In genomic region chr6:2524090-2524489, GRCh38 we compare ENCODE assay signal across 13 cellular contexts.
DNase-seq lines count a peak whose midpoint lies in the region; ATAC-seq and TF ChIP-seq lines count a peak whose summit lies in the region.
"Had no signal": no experiment of that assay in that cellular context is flagged by ENCODE, and none has a peak within 500 bp of the region (broad histone marks: within the 10 kb centered on the region; RNA-seq: fewer than 3 reads in every experiment).

No MANE protein-coding gene starts in this region.

- peaks cover 5% of the 10 kb centered on the region for H3K4me1 Mint-ChIP-seq in activated CD4-positive, alpha-beta T cell treated with anti-CD3 and anti-CD28 coated beads for 36 hours
- peaks cover 20% of the 10 kb centered on the region for H3K4me1 Mint-ChIP-seq in mesothelial cell of epicardium

- H4K20me1 ChIP-seq in osteoblast (ENCODE audit: insufficient read depth, low read length): no peaks in the 10 kb centered on the region
- H4K20me1 ChIP-seq: BLaER1 treated with 17β-estradiol and CSF1 and Interleukin-3, amounts not matched to agents 10 nM and 100 nM had no signal

- H3K27me3 ChIP-seq in osteoblast (ENCODE audit: insufficient read depth, low read length): no peaks in the 10 kb centered on the region
- H3K27me3 ChIP-seq: SJCRH30 had no signal

- H3K27me3 Mint-ChIP-seq in activated CD4-positive, alpha-beta T cell treated with anti-CD3 and anti-CD28 coated beads for 36 hours: peaks cover 29% of the 10 kb centered on the region
- H3K27me3 Mint-ChIP-seq in mesothelial cell of epicardium (ENCODE audit: low read depth): no peaks in the 10 kb centered on the region

- CTCF ChIA-PET in activated CD4-positive, alpha-beta T cell treated with anti-CD3 and anti-CD28 coated beads for 36 hours (lab: Charles Lee): interaction anchor here (0.6 to 1.7 kb wide), 7 partner anchors 8 to 927 kb away, joined by 3 to 8 read pairs (median 4); no protein-coding TSS in a partner anchor

- peaks cover 10% of the 10 kb centered on the region for H3K4me1 ChIP-seq in osteoblast (ENCODE audit: insufficient read depth, low read length)

- no peak overlapping the region for H3K4me2 ChIP-seq in osteoblast (ENCODE audit: insufficient read depth, low read length)

- H3K27ac ChIP-seq in osteoblast (ENCODE audit: low read depth, low read length): no peak overlapping the region
- H3K27ac ChIP-seq: BLaER1 treated with 17β-estradiol and CSF1 and Interleukin-3, amounts not matched to agents 10 nM and 100 nM; SJCRH30 had no signal

- H3K9me3 Mint-ChIP-seq in activated CD4-positive, alpha-beta T cell treated with anti-CD3 and anti-CD28 coated beads for 36 hours (ENCODE audit: low read depth): peaks cover 13% of the 10 kb centered on the region
- peaks cover 24% of the 10 kb centered on the region for H3K9me3 Mint-ChIP-seq in mesothelial cell of epicardium

- TF ChIP-seq CTCF in LNCAP (IDR thresholded peaks at IDR 0.05): peak; percentile 48; the same call in 1 of the 2 replicates
- TF ChIP-seq CTCF in osteoblast (IDR thresholded peaks at IDR 0.05; ENCODE audit: extremely low read depth, low read depth, low read length): peak; percentile 26
- TF ChIP-seq CTCF in mesothelial cell of epicardium (IDR thresholded peaks at IDR 0.05; ENCODE audit: unreplicated experiment): no peak

- POLR2A ChIA-PET in activated CD4-positive, alpha-beta T cell treated with anti-CD3 and anti-CD28 coated beads for 36 hours (lab: Charles Lee): interaction anchor here (0.6 kb wide), 1 partner anchor 59 kb away, joined by 4 read pairs; no protein-coding TSS in a partner anchor

- intact Hi-C loops in activated CD4-positive, alpha-beta T cell treated with anti-CD3 and anti-CD28 coated beads for 36 hours (cut with DNase I, micrococcal nuclease): no loop called here

- no peak overlapping the region for H3K27ac Mint-ChIP-seq in activated CD4-positive, alpha-beta T cell treated with anti-CD3 and anti-CD28 coated beads for 36 hours
- H3K27ac Mint-ChIP-seq in mesothelial cell of epicardium: no peak overlapping the region
- H3K27ac Mint-ChIP-seq: natural killer cell treated with Interleukin-12 subunit alpha and Interleukin-12 subunit beta and Interleukin-15 and Interleukin-18, amount 100 ng/mL, for 72 hours had no signal

- ATAC-seq in activated CD4-positive, alpha-beta T cell treated with anti-CD3 and anti-CD28 coated beads for 36 hours: no peak
- ATAC-seq in GM21825 (IDR thresholded peaks at IDR 0.05; ENCODE audit: unreplicated experiment): no peak
- ATAC-seq in GM21390 (IDR thresholded peaks at IDR 0.05; ENCODE audit: unreplicated experiment): no peak
- ATAC-seq: natural killer cell treated with Interleukin-12 subunit alpha and Interleukin-12 subunit beta and Interleukin-15 and Interleukin-18, amount 100 ng/mL, for 72 hours had no signal

- H3K79me2 ChIP-seq in osteoblast (ENCODE audit: insufficient read depth, low read length): no peaks in the 10 kb centered on the region

- peak; percentile 27 for DNase-seq in activated CD4-positive, alpha-beta T cell treated with anti-CD3 and anti-CD28 coated beads for 36 hours
- no peak for DNase-seq in activated CD4-positive, alpha-beta T cell treated with anti-CD3 and anti-CD28 coated beads, Interleukin-2, amount 50 U/mL, for 1 hour
- DNase-seq in T47D (ENCODE audit: low read depth in 1 of 2, low spot score in 1 of 2): peak; percentile 16 to 60
- DNase-seq in osteoblast (ENCODE audit: insufficient read length, low spot score, missing footprints): peak; percentile 4
- DNase-seq in mesothelial cell of epicardium (ENCODE audit: low spot score in 2 of 2, unreplicated experiment in 2 of 2): no peak
- DNase-seq: activated CD8-positive, alpha-beta memory T cell treated with anti-CD3 and anti-CD28 coated beads, Interleukin-2, amount 50 U/mL, for 48 hours; NCI-H1092 had no signal

- H3K36me3 ChIP-seq in osteoblast (ENCODE audit: insufficient read depth, low read length): no peaks in the 10 kb centered on the region
- H3K36me3 ChIP-seq: SJCRH30 had no signal

- no peak overlapping the region for H2AFZ ChIP-seq in osteoblast (ENCODE audit: low read length)

- no peak overlapping the region for H3K4me3 ChIP-seq in osteoblast (ENCODE audit: insufficient read depth, low read length)
- H3K4me3 ChIP-seq: BLaER1 treated with 17β-estradiol and CSF1 and Interleukin-3, amounts not matched to agents 10 nM and 100 nM; SJCRH30 had no signal

- H3K36me3 Mint-ChIP-seq in activated CD4-positive, alpha-beta T cell treated with anti-CD3 and anti-CD28 coated beads for 36 hours (ENCODE audit: low read depth): no peaks in the 10 kb centered on the region
- peaks cover 3% of the 10 kb centered on the region for H3K36me3 Mint-ChIP-seq in mesothelial cell of epicardium

- peaks cover 6% of the 10 kb centered on the region for H3K9me3 ChIP-seq in osteoblast (ENCODE audit: low read depth, low read length)
- H3K9me3 ChIP-seq: SJCRH30 had no signal

- no peak overlapping the region for H3K4me3 Mint-ChIP-seq in activated CD4-positive, alpha-beta T cell treated with anti-CD3 and anti-CD28 coated beads for 36 hours
- no peak overlapping the region for H3K4me3 Mint-ChIP-seq in mesothelial cell of epicardium
- H3K4me3 Mint-ChIP-seq: natural killer cell treated with Interleukin-12 subunit alpha and Interleukin-12 subunit beta and Interleukin-15 and Interleukin-18, amount 100 ng/mL, for 72 hours had no signal

- in situ Hi-C loops in T47D (cut with HindIII; ENCODE audit: low pct_unique_long_range_greater_than_20kb, low sequenced_read_pairs): no loop called here

Comparison
In these comparisons a context has a peak if more than half of its experiments do, and no peak if none do; other contexts are left out.
1. DNase-seq: peak in activated CD4-positive, alpha-beta T cell treated with anti-CD3 and anti-CD28 coated beads for 36 hours (single experiment), T47D (2 of 2) and osteoblast (single experiment); none in activated CD4-positive, alpha-beta T cell treated with anti-CD3 and anti-CD28 coated beads, Interleukin-2, amount 50 U/mL, for 1 hour (single experiment) and mesothelial cell of epicardium (0 of 2).